ENCODE assay signal across 26 cellular contexts in genomic region chrX:125172531-125172930, GRCh38.
DNase-seq lines count a peak whose midpoint lies in the region; ATAC-seq, FAIRE-seq and TF ChIP-seq lines count a peak whose summit lies in the region.
"Had no signal": no experiment of that assay in that cellular context is flagged by ENCODE, and none has a peak within 500 bp of the region (broad histone marks: within the 10 kb centered on the region; RNA-seq: fewer than 3 reads in every experiment).

No MANE protein-coding gene starts in this region.

- no peaks in the 10 kb centered on the region for H3K4me1 Mint-ChIP-seq in astrocyte (ENCODE audit: low read depth, unreplicated experiment)
- H3K4me1 Mint-ChIP-seq: CD4-positive, alpha-beta memory T cell; CD4-positive, CD25-positive, alpha-beta regulatory T cell; CD8-positive, alpha-beta memory T cell had no signal

- no peak overlapping the region for H3K4me2 ChIP-seq in astrocyte (ENCODE audit: low read length)
- H3K4me2 ChIP-seq: BLaER1 had no signal

- H3K4me3 Mint-ChIP-seq in astrocyte (ENCODE audit: unreplicated experiment): no peak overlapping the region
- H3K4me3 Mint-ChIP-seq: CD14-positive monocyte; CD4-positive, alpha-beta memory T cell; CD4-positive, CD25-positive, alpha-beta regulatory T cell; CD8-positive, alpha-beta memory T cell had no signal

- no peak overlapping the region for H3K9ac ChIP-seq in astrocyte (ENCODE audit: low read length)
- H3K9ac ChIP-seq: BLaER1 had no signal

- no peak for DNase-seq in astrocyte (ENCODE audit: low read depth)
- DNase-seq in superior temporal gyrus (ENCODE audit: extremely low spot score): peak; percentile 11
- no peak for DNase-seq in NCI-H187 treated with DMSO at 0.1 percent for 48 hours (lab: John Stamatoyannopoulos, UW)
- DNase-seq: 8988T; ACHN; BE2C; C1 segment of cervical spinal cord; CD4-positive, alpha-beta memory T cell; CD4-positive, CD25-positive, alpha-beta regulatory T cell; CD8-positive, alpha-beta memory T cell; COR-L47; DMS 273 treated with DMSO at 0.1 percent for 48 hours; DMS153; DMS53; DMS79; DND-41; EL; GDM1 had no signal

- no peak overlapping the region for H3K27ac Mint-ChIP-seq in astrocyte (ENCODE audit: unreplicated experiment)
- H3K27ac Mint-ChIP-seq: CD14-positive monocyte; CD4-positive, alpha-beta memory T cell; CD4-positive, CD25-positive, alpha-beta regulatory T cell; CD8-positive, alpha-beta memory T cell had no signal

- H4K20me1 ChIP-seq in astrocyte (ENCODE audit: insufficient read depth, low read length): no peaks in the 10 kb centered on the region
- H4K20me1 ChIP-seq: BLaER1 had no signal

- no peak for ATAC-seq in HG03460 (IDR thresholded peaks at IDR 0.05; ENCODE audit: unreplicated experiment)
- ATAC-seq: GM12878 had no signal

- no peaks in the 10 kb centered on the region for H3K36me3 ChIP-seq in HEK293 (ENCODE audit: control insufficient read depth in 2 of 2, insufficient read depth in 1 of 2, low read length in 2 of 2)
- no peaks in the 10 kb centered on the region for H3K36me3 ChIP-seq in astrocyte (ENCODE audit: insufficient read depth, low read length)
- H3K36me3 ChIP-seq: BE2C, BLaER1 had no signal

- H3K9me3 ChIP-seq in HEK293 (ENCODE audit: control insufficient read depth, insufficient read depth, low read depth, low read length): no peaks in the 10 kb centered on the region
- H3K9me3 ChIP-seq in astrocyte (ENCODE audit: insufficient read depth, low read depth, low read length): no peaks in the 10 kb centered on the region
- H3K9me3 ChIP-seq: BE2C, BLaER1 had no signal

- no peaks in the 10 kb centered on the region for H3K27me3 ChIP-seq in astrocyte (ENCODE audit: insufficient read depth, low read length)
- H3K27me3 ChIP-seq: BE2C had no signal

- TF ChIP-seq CTCF in HEK293 (tag by site-specific recombination; IDR thresholded peaks at IDR 0.05): no peak
- TF ChIP-seq CTCF in astrocyte (IDR thresholded peaks at IDR 0.05; ENCODE audit: insufficient read depth, low read depth, low read length): no peak

- H3K36me3 Mint-ChIP-seq in astrocyte (ENCODE audit: low read depth, unreplicated experiment): no peaks in the 10 kb centered on the region
- H3K36me3 Mint-ChIP-seq: CD14-positive monocyte; CD4-positive, alpha-beta memory T cell; CD4-positive, CD25-positive, alpha-beta regulatory T cell; CD8-positive, alpha-beta memory T cell had no signal

- no peaks in the 10 kb centered on the region for H3K4me1 ChIP-seq in HEK293 (ENCODE audit: control insufficient read depth, insufficient read depth, low read length)
- no peaks in the 10 kb centered on the region for H3K4me1 ChIP-seq in astrocyte (ENCODE audit: insufficient read depth, low read length)
- H3K4me1 ChIP-seq: BE2C, BLaER1 had no signal

- no peak overlapping the region for H2AFZ ChIP-seq in astrocyte (ENCODE audit: low read depth, low read length)

- peak; percentile 37 for FAIRE-seq in astrocyte (lab: Jason Lieb, UNC)
- FAIRE-seq: A204.1, GM12878, GM12892, GM18507 had no signal

- no peaks in the 10 kb centered on the region for H3K27me3 Mint-ChIP-seq in astrocyte (ENCODE audit: low read depth, unreplicated experiment)
- H3K27me3 Mint-ChIP-seq: CD4-positive, CD25-positive, alpha-beta regulatory T cell had no signal

- no peaks in the 10 kb centered on the region for H3K9me3 Mint-ChIP-seq in astrocyte (ENCODE audit: unreplicated experiment)
- H3K9me3 Mint-ChIP-seq: CD8-positive, alpha-beta memory T cell had no signal

- no peak overlapping the region for H3K4me3 ChIP-seq in HEK293 (ENCODE audit: low read depth, low read length)
- no peak overlapping the region for H3K4me3 ChIP-seq in astrocyte (ENCODE audit: insufficient read depth, low read depth, low read length)
- H3K4me3 ChIP-seq: BLaER1, GM12878 had no signal

- H3K79me2 ChIP-seq in astrocyte (ENCODE audit: insufficient read depth, low read length): no peaks in the 10 kb centered on the region

- H3K27ac ChIP-seq in HEK293 (ENCODE audit: extremely low read depth, low read depth, low read length) (no peak overlapping the region), astrocyte (ENCODE audit: low read depth, low read length) (no peak overlapping the region)
- H3K27ac ChIP-seq: BLaER1 had no signal

- CTCF ChIA-PET in HEK293 (lab: Yijun Ruan, JAX): interaction anchor here (0.6 to 0.7 kb wide), 2 partner anchors 118 to 669 kb away, joined by 3 read pairs; no protein-coding TSS in a partner anchor

- POLR2A ChIA-PET in HEK293 (lab: Yijun Ruan, JAX): no interaction called here

TF ChIP-seq in HEK293, 187 proteins besides CTCF, POLR2A, EP300 and RAD21:
- no peak for TF ChIP-seq MZF1 (tag by site-specific recombination; IDR thresholded peaks at IDR 0.05; ENCODE audit: borderline replicate concordance)
- no peak for TF ChIP-seq ZBTB48 (tag by site-specific recombination; IDR thresholded peaks at IDR 0.05)
- TF ChIP-seq, protein P1, sequence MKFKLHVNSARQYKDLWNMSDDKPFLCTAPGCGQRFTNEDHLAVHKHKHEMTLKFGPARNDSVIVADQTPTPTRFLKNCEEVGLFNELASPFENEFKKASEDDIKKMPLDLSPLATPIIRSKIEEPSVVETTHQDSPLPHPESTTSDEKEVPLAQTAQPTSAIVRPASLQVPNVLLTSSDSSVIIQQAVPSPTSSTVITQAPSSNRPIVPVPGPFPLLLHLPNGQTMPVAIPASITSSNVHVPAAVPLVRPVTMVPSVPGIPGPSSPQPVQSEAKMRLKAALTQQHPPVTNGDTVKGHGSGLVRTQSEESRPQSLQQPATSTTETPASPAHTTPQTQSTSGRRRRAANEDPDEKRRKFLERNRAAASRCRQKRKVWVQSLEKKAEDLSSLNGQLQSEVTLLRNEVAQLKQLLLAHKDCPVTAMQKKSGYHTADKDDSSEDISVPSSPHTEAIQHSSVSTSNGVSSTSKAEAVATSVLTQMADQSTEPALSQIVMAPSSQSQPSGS (tag by site-specific recombination; IDR thresholded peaks at IDR 0.05; ENCODE audit: low read depth): peak; percentile 68
TF ChIP-seq in HEK293: peak in this region for 1.
